Comparison of ENCODE assay signal across 20 cellular contexts in genomic region chr17:74404218-74404617, GRCh38. TPM values are rescaled to one million over a fixed set of nuclear protein-coding genes. Genes with fewer than 3 reads are reported as not detected.
DNase-seq lines count a peak whose midpoint lies in the region; ATAC-seq and TF ChIP-seq lines count a peak whose summit lies in the region.
"Had no signal": no experiment of that assay in that cellular context is flagged by ENCODE, and none has a peak within 500 bp of the region (broad histone marks: within the 10 kb centered on the region; RNA-seq: fewer than 3 reads in every experiment).

No MANE protein-coding gene starts in this region.

- no peaks in the 10 kb centered on the region for H3K79me1 ChIP-seq in neuronal stem cell (ENCODE audit: low read depth, low read length)

- CTCF ChIA-PET in PC-3 (lab: Charles Lee): no interaction called here

- peak overlapping the region; percentile 41 for H3K4me3 ChIP-seq in GM23338
- H3K4me3 ChIP-seq in PC-3 (ENCODE audit: low read length): no peak overlapping the region
- H3K4me3 ChIP-seq in neuronal stem cell (ENCODE audit: low read length in 2 of 2): no peak overlapping the region
- H3K4me3 ChIP-seq: BLaER1, HAP-1, SK-N-MC had no signal

- H3K9me3 Mint-ChIP-seq in GM23338: no peaks in the 10 kb centered on the region
- H3K9me3 Mint-ChIP-seq: CD4-positive, alpha-beta memory T cell had no signal

- no peak overlapping the region for H2BK15ac ChIP-seq in neuronal stem cell (ENCODE audit: low read length)

- H3K4me2 ChIP-seq in GM23338: peak overlapping the region; percentile 75
- no peak overlapping the region for H3K4me2 ChIP-seq in PC-3 (ENCODE audit: low read length)
- peak overlapping the region; percentile 40 for H3K4me2 ChIP-seq in neuronal stem cell (ENCODE audit: insufficient read depth, low read length, poor library complexity, severe bottlenecking)

- intact Hi-C loops in PC-3 (cut with micrococcal nuclease): no loop called here

- H4K20me1 ChIP-seq in GM23338 (replicated peaks; ENCODE audit: insufficient read depth): no peaks in the 10 kb centered on the region
- H4K20me1 ChIP-seq in PC-3 (ENCODE audit: low read length): no peaks in the 10 kb centered on the region
- H4K20me1 ChIP-seq: BLaER1 had no signal

- 0 out of 2 replicates have a peak, but pooled peaks cover 4% of the 10 kb centered on the region for H3F3A ChIP-seq in GM23338 (replicated peaks; ENCODE audit: low read depth)
- H3F3A ChIP-seq in PC-3 (ENCODE audit: low read length, unreplicated experiment): no peaks in the 10 kb centered on the region

- H3K27ac Mint-ChIP-seq in GM23338: peak overlapping the region; percentile 27; the same call in 1 of the 2 replicates
- H3K27ac Mint-ChIP-seq: CD4-positive, alpha-beta memory T cell had no signal

- no peak overlapping the region for H4K8ac ChIP-seq in neuronal stem cell (ENCODE audit: low read depth, low read length)

- H3K9ac ChIP-seq in PC-3 (ENCODE audit: low read length): no peak overlapping the region
- no peak overlapping the region for H3K9ac ChIP-seq in neuronal stem cell (ENCODE audit: low read depth, low read length, poor library complexity)
- H3K9ac ChIP-seq: BLaER1 had no signal

- peak overlapping the region; percentile 78 for H3K27ac ChIP-seq in GM23338 (ENCODE audit: low read depth)
- H3K27ac ChIP-seq in PC-3 (ENCODE audit: low read length): no peak overlapping the region
- no peak overlapping the region for H3K27ac ChIP-seq in neuronal stem cell (replicated peaks; ENCODE audit: low read length)
- H3K27ac ChIP-seq: BLaER1, SK-N-MC had no signal

- no peak overlapping the region for H2AK5ac ChIP-seq in neuronal stem cell (ENCODE audit: low read depth, low read length)

- H3K23ac ChIP-seq in neuronal stem cell (ENCODE audit: low read depth, low read length, poor library complexity): no peak overlapping the region

- TF ChIP-seq CTCF in GM23338 (conservative IDR thresholded peaks at IDR 0.05; ENCODE audit: low read depth in 2 of 2): no peak
- no peak for TF ChIP-seq CTCF in PC-3 (conservative IDR thresholded peaks at IDR 0.05; ENCODE audit: low read depth, low read length)

- no CpG with 5 or more reads among the region's 7 CpGs for WGBS in neuronal stem cell (ENCODE audit: extremely low coverage in 2 of 2, insufficient read length in 2 of 2, insufficient replicate concordance in 1 of 2), 2 donors

- peak overlapping the region; percentile 20; the same call in 1 of the 3 replicates for H3K4me3 Mint-ChIP-seq in GM23338
- H3K4me3 Mint-ChIP-seq: CD4-positive, alpha-beta memory T cell had no signal

- H3K4me1 ChIP-seq in GM23338 (ENCODE audit: insufficient read depth) (peaks cover 14% of the 10 kb centered on the region), PC-3 (ENCODE audit: insufficient read depth, low read length) (peaks cover 6% of the 10 kb centered on the region; the same call in 1 of the 2 replicates), neuronal stem cell (ENCODE audit: control insufficient read depth in 2 of 2, insufficient read depth in 1 of 2, low read depth in 1 of 2, low read length in 2 of 2) (peaks cover 0 to 13% of the 10 kb centered on the region in 2 donors)
- H3K4me1 ChIP-seq: HAP-1 had no signal

- POLR2A ChIA-PET in PC-3 (lab: Charles Lee; ENCODE audit: unreplicated experiment): interaction anchor here (0.7 kb wide), 1 partner anchor 9 kb away, joined by 3 read pairs; no protein-coding TSS in a partner anchor

- H2BK120ac ChIP-seq in neuronal stem cell (ENCODE audit: low read depth, low read length): no peak overlapping the region

- ATAC-seq in GM23338 (peak; percentile 93), PC-3 (no peak), GM19395 (IDR thresholded peaks at IDR 0.05; ENCODE audit: unreplicated experiment) (no peak), HG03025 (IDR thresholded peaks at IDR 0.05; ENCODE audit: low FRiP score, unreplicated experiment) (no peak)

- H3K4me1 Mint-ChIP-seq in GM23338: peaks cover 16% of the 10 kb centered on the region
- H3K4me1 Mint-ChIP-seq: CD4-positive, alpha-beta memory T cell had no signal

- no peaks in the 10 kb centered on the region for H3K36me3 ChIP-seq in GM23338 (ENCODE audit: insufficient read depth)
- no peaks in the 10 kb centered on the region for H3K36me3 ChIP-seq in PC-3 (ENCODE audit: low read depth, low read length)
- no peaks in the 10 kb centered on the region for H3K36me3 ChIP-seq in neuronal stem cell (replicated peaks in 1 of 2; ENCODE audit: control insufficient read depth in 2 of 2, insufficient read depth in 2 of 2, low read length in 2 of 2)
- H3K36me3 ChIP-seq: BLaER1, HAP-1 had no signal

- H3K14ac ChIP-seq in neuronal stem cell (ENCODE audit: low read length): no peak overlapping the region

- H3K27me3 ChIP-seq in GM23338 (ENCODE audit: insufficient read depth) (no peaks in the 10 kb centered on the region), PC-3 (ENCODE audit: low read length) (no peaks in the 10 kb centered on the region), neuronal stem cell (ENCODE audit: control insufficient read depth in 3 of 3, insufficient read depth in 3 of 3, low read depth in 1 of 3, low read length in 3 of 3) (no peaks in the 10 kb centered on the region)
- H3K27me3 ChIP-seq: BLaER1 had no signal

- no peaks in the 10 kb centered on the region for H3K9me3 ChIP-seq in PC-3 (ENCODE audit: low read length)
- H3K9me3 ChIP-seq in neuronal stem cell (replicated peaks in 1 of 2; ENCODE audit: control insufficient read depth in 2 of 2, insufficient read depth in 1 of 2, low read depth in 1 of 2, low read length in 2 of 2): no peaks in the 10 kb centered on the region
- H3K9me3 ChIP-seq: BLaER1, HAP-1 had no signal

- H4K91ac ChIP-seq in neuronal stem cell (ENCODE audit: low read depth, low read length, poor library complexity): no peak overlapping the region

- H3K36me3 Mint-ChIP-seq in GM23338 (ENCODE audit: low read depth): no peaks in the 10 kb centered on the region
- H3K36me3 Mint-ChIP-seq: CD4-positive, alpha-beta memory T cell had no signal

- H3K79me2 ChIP-seq in GM23338 (replicated peaks; ENCODE audit: insufficient read depth): no peaks in the 10 kb centered on the region
- no peaks in the 10 kb centered on the region for H3K79me2 ChIP-seq in PC-3 (ENCODE audit: low read length)

- peak overlapping the region; percentile 76 for H3K18ac ChIP-seq in neuronal stem cell (ENCODE audit: low read length)

- DNase-seq in GM23338 (ENCODE audit: low spot score): peak; percentile 76
- no peak for DNase-seq in PC-3
- DNase-seq in iPS-NIHi11 (ENCODE audit: low spot score): peak; percentile 51
- DNase-seq in neuronal stem cell (ENCODE audit: low spot score): no peak
- DNase-seq in anterior cingulate cortex (lab: John Stamatoyannopoulos, UW): no peak
- DNase-seq: CD4-positive, alpha-beta memory T cell; KG1; NCI-H1105 treated with DMSO at 0.1 percent for 48 hours; NCI-H1694 treated with DMSO at 0.1 percent for 48 hours; NCI-H774; OCI-M1; SHP77 had no signal

- H3K27me3 Mint-ChIP-seq in GM23338 (ENCODE audit: insufficient read depth, low read depth, poor library complexity): peaks cover 11% of the 10 kb centered on the region

- H2BK12ac ChIP-seq in neuronal stem cell (ENCODE audit: low read length): no peak overlapping the region

- H2BK5ac ChIP-seq in neuronal stem cell (ENCODE audit: low read length): no peak overlapping the region

- H3K9me2 ChIP-seq in GM23338 (ENCODE audit: insufficient read depth) (no peaks in the 10 kb centered on the region), PC-3 (replicated peaks; ENCODE audit: low read length) (no peaks in the 10 kb centered on the region)

- H3K4ac ChIP-seq in neuronal stem cell (ENCODE audit: low read length): no peak overlapping the region

- BruUV-seq in PC-3 (replicated peaks; lab: Mats Ljungman, UMichigan): no TSS peak

- H2AFZ ChIP-seq in GM23338 (peak overlapping the region; percentile 94), PC-3 (ENCODE audit: low read length) (0 out of 2 replicates have a peak overlapping the region, but pooled peaks have one; percentile 18), neuronal stem cell (ENCODE audit: low read length) (no peak overlapping the region)

TF ChIP-seq in GM23338, 12 proteins besides CTCF, POLR2A, EP300 and RAD21 (continues in another document):
- TF ChIP-seq ETS1 (IDR thresholded peaks at IDR 0.05) (no peak), EZH2 (IDR thresholded peaks at IDR 0.05; ENCODE audit: low read depth, unreplicated experiment) (no peak), STAT1 (IDR thresholded peaks at IDR 0.05; ENCODE audit: unreplicated experiment) (no peak), EZH2phosphoT487 (IDR thresholded peaks at IDR 0.05; ENCODE audit: unreplicated experiment) (no peak), JUNB (IDR thresholded peaks at IDR 0.05; ENCODE audit: unreplicated experiment) (no peak), CREB1 (CRISPR knock-in tag; IDR thresholded peaks at IDR 0.05; ENCODE audit: low read depth) (no peak), ZNF114 (CRISPR knock-in tag; IDR thresholded peaks at IDR 0.05) (no peak), ZNF331 (CRISPR knock-in tag; IDR thresholded peaks at IDR 0.05; ENCODE audit: low read depth) (no peak)

RNA-seq across cellular contexts. Expression of gene GPRC5C, which starts 27.7 kb away (rescaled TPM):
- total RNA-seq in GM23338 (2014; rRNA removed; shearing (Covaris generic)): 20.7 and 22.4 TPM in 2 replicates
- 8.9 and 9.0 TPM in 2 replicates for polyA plus RNA-seq in GM23338 (2016; fragmentation: Nextera tagmentation; extraction: Ambion mirVana)
- 209 and 210 TPM in 2 replicates for total RNA-seq in PC-3 (2014; rRNA removed)
- polyA plus RNA-seq in neuronal stem cell (2013, experiment 1 of 2): 39.2 TPM
- 37.9 TPM for polyA plus RNA-seq in neuronal stem cell (2013, experiment 2 of 2)
- total RNA-seq: A673; CD4-positive, alpha-beta memory T cell had no signal
- polyA plus RNA-seq: CD4-positive, alpha-beta memory T cell had no signal

RNA-seq across cellular contexts. Expression of gene GPR142, which starts 36.9 kb away (rescaled TPM):
- total RNA-seq in GM23338 (2014; rRNA removed; shearing (Covaris generic)): not detected in 2 replicates
- not detected in 2 replicates for polyA plus RNA-seq in GM23338 (2016; fragmentation: Nextera tagmentation; extraction: Ambion mirVana)
- total RNA-seq in PC-3 (2014; rRNA removed): not detected in 2 replicates
- 0.22 TPM for polyA plus RNA-seq in neuronal stem cell (2013, experiment 1 of 2)
- 0.24 TPM for polyA plus RNA-seq in neuronal stem cell (2013, experiment 2 of 2)
- total RNA-seq: CD4-positive, alpha-beta memory T cell; NCI-H460; RPMI7951 had no signal
- polyA plus RNA-seq: CD4-positive, alpha-beta memory T cell had no signal

RNA-seq across cellular contexts. Expression of gene BTBD17, which starts 42.5 kb away (rescaled TPM):
- 4.9 and 5.0 TPM in 2 replicates for total RNA-seq in GM23338 (2014; rRNA removed; shearing (Covaris generic))
- 1.7 and 1.9 TPM in 2 replicates for polyA plus RNA-seq in GM23338 (2016; fragmentation: Nextera tagmentation; extraction: Ambion mirVana)
- total RNA-seq in PC-3 (2014; rRNA removed): not detected in 2 replicates
- polyA plus RNA-seq in neuronal stem cell (2013, experiment 1 of 2): 17.6 TPM
- 17.1 TPM for polyA plus RNA-seq in neuronal stem cell (2013, experiment 2 of 2)
- total RNA-seq: CD4-positive, alpha-beta memory T cell; NCI-H460; RPMI7951 had no signal
- polyA plus RNA-seq: CD4-positive, alpha-beta memory T cell had no signal

Comparison
In these comparisons a context has a peak if more than half of its experiments do, and no peak if none do; other contexts are left out.
1. DNase-seq: peak in GM23338 (single experiment) and iPS-NIHi11 (single experiment); none in PC-3 (single experiment), neuronal stem cell (single experiment) and anterior cingulate cortex (0 of 58).